Comparison of ENCODE assay signal across 8 cellular contexts in genomic region chr11:67270256-67271211, GRCh38. TPM values are rescaled to one million over a fixed set of nuclear protein-coding genes. Genes with fewer than 3 reads are reported as not detected.
DNase-seq lines count a peak whose midpoint lies in the region; ATAC-seq and TF ChIP-seq lines count a peak whose summit lies in the region.

No MANE protein-coding gene starts in this region.

- ATAC-seq in left cardiac atrium, result peak; percentile 8 to 9
- ATAC-seq in GM21447 (IDR thresholded peaks at IDR 0.05; ENCODE audit: unreplicated experiment), result no peak

- H3K27me3 Mint-ChIP-seq in activated T-helper 1 cell treated with anti-CD3 and anti-CD28 coated beads, Interleukin-12 subunit alpha, Interleukin-12 subunit beta, Interleukin-2, Interleukin-4 antibody, amounts not matched to agents 30 ng/mL and 10 ng/mL and 1 ng/mL, durations not matched to agents 14 hours and 24 hours and 36 hours (ENCODE audit: insufficient read depth), result no peaks in the 10 kb centered on the region
- H3K27me3 Mint-ChIP-seq in Calu3 (ENCODE audit: unreplicated experiment), result no peaks in the 10 kb centered on the region

- peaks cover 45% of the 10 kb centered on the region for H3K36me3 Mint-ChIP-seq in activated T-helper 1 cell treated with anti-CD3 and anti-CD28 coated beads, Interleukin-12 subunit alpha, Interleukin-12 subunit beta, Interleukin-2, Interleukin-4 antibody, amounts not matched to agents 30 ng/mL and 10 ng/mL and 1 ng/mL, durations not matched to agents 14 hours and 24 hours and 36 hours (ENCODE audit: low read depth)
- peaks cover 50% of the 10 kb centered on the region for H3K36me3 Mint-ChIP-seq in Calu3 (ENCODE audit: insufficient read depth, unreplicated experiment)

- peak; percentile 40 for DNase-seq in activated T-cell treated with anti-CD3 and anti-CD28 coated beads, Interleukin-2, amount 50 U/mL, for 1 hour
- DNase-seq in activated T-cell treated with anti-CD3 and anti-CD28 coated beads for 4 hours (no peak), left cardiac atrium (peak; percentile 61), retina (peak; percentile 65), T1000 (lab: John Stamatoyannopoulos, UW) (no peak), Calu3 (no peak)
- DNase-seq in activated T-helper 1 cell treated with anti-CD3 and anti-CD28 coated beads, Interleukin-12 subunit alpha, Interleukin-12 subunit beta, Interleukin-2, Interleukin-4 antibody, amounts not matched to agents 30 ng/mL and 10 ng/mL and 1 ng/mL, durations not matched to agents 14 hours and 24 hours and 36 hours (ENCODE audit: low spot score), result no peak

- no peaks in the 10 kb centered on the region for H3K9me3 Mint-ChIP-seq in activated T-helper 1 cell treated with anti-CD3 and anti-CD28 coated beads, Interleukin-12 subunit alpha, Interleukin-12 subunit beta, Interleukin-2, Interleukin-4 antibody, amounts not matched to agents 30 ng/mL and 10 ng/mL and 1 ng/mL, durations not matched to agents 14 hours and 24 hours and 36 hours
- no peaks in the 10 kb centered on the region for H3K9me3 Mint-ChIP-seq in Calu3 (ENCODE audit: low read depth, unreplicated experiment)

- H3K4me1 Mint-ChIP-seq in activated T-helper 1 cell treated with anti-CD3 and anti-CD28 coated beads, Interleukin-12 subunit alpha, Interleukin-12 subunit beta, Interleukin-2, Interleukin-4 antibody, amounts not matched to agents 30 ng/mL and 10 ng/mL and 1 ng/mL, durations not matched to agents 14 hours and 24 hours and 36 hours (ENCODE audit: low read depth), result peaks cover 67% of the 10 kb centered on the region
- H3K4me1 Mint-ChIP-seq in Calu3 (ENCODE audit: low read depth, unreplicated experiment), result peaks cover 26% of the 10 kb centered on the region

- peak overlapping the region; percentile 96 for H3K4me3 Mint-ChIP-seq in activated T-helper 1 cell treated with anti-CD3 and anti-CD28 coated beads, Interleukin-12 subunit alpha, Interleukin-12 subunit beta, Interleukin-2, Interleukin-4 antibody, amounts not matched to agents 30 ng/mL and 10 ng/mL and 1 ng/mL, durations not matched to agents 14 hours and 24 hours and 36 hours
- no peak overlapping the region for H3K4me3 Mint-ChIP-seq in Calu3 (ENCODE audit: low read depth, unreplicated experiment)

- BruUV-seq in Calu3 (replicated peaks; lab: Mats Ljungman, UMichigan), result no TSS peak

- CTCF ChIA-PET in Calu3 (lab: Charles Lee), result interaction anchor here (1.4 kb wide), 1 partner anchor 47 kb away, joined by 5 read pairs; no protein-coding TSS in a partner anchor

- intact Hi-C loops in activated T-helper 1 cell treated with anti-CD3 and anti-CD28 coated beads, Interleukin-12 subunit alpha, Interleukin-12 subunit beta, Interleukin-2, Interleukin-4 antibody, amounts not matched to agents 30 ng/mL and 10 ng/mL and 1 ng/mL, durations not matched to agents 14 hours and 24 hours and 36 hours (cut with micrococcal nuclease), result loop anchor here (1.0 kb wide), 1 partner anchor 215 kb away; no protein-coding TSS in a partner anchor
- intact Hi-C loops in left cardiac atrium (cut with DNase I) (no loop called here), Calu3 (cut with micrococcal nuclease; ENCODE audit: unreplicated experiment) (no loop called here)

- TF ChIP-seq CTCF in Calu3 (IDR thresholded peaks at IDR 0.05; ENCODE audit: unreplicated experiment), result no peak

- H3K27ac Mint-ChIP-seq in activated T-helper 1 cell treated with anti-CD3 and anti-CD28 coated beads, Interleukin-12 subunit alpha, Interleukin-12 subunit beta, Interleukin-2, Interleukin-4 antibody, amounts not matched to agents 30 ng/mL and 10 ng/mL and 1 ng/mL, durations not matched to agents 14 hours and 24 hours and 36 hours, result peak overlapping the region; percentile 96
- no peak overlapping the region for H3K27ac Mint-ChIP-seq in Calu3 (ENCODE audit: unreplicated experiment)

RNA-seq across cellular contexts. Expression of gene GRK2, which starts 4.3 kb away (rescaled TPM):
- 249 and 250 TPM in 2 replicates for total RNA-seq in activated T-helper 1 cell treated with anti-CD3 and anti-CD28 coated beads, Interleukin-12 subunit alpha, Interleukin-12 subunit beta, Interleukin-2, Interleukin-4 antibody, amounts not matched to agents 30 ng/mL and 10 ng/mL and 1 ng/mL, durations not matched to agents 14 hours and 24 hours and 36 hours
- total RNA-seq in left cardiac atrium, result 10 to 100 TPM; 51.6 to 52.6 TPM
- total RNA-seq in Calu3 (2022), result 69.8 and 71.3 TPM in 2 replicates

RNA-seq across cellular contexts. Expression of gene ANKRD13D, which starts 18.6 kb away (rescaled TPM):
- 124 and 129 TPM in 2 replicates for total RNA-seq in activated T-helper 1 cell treated with anti-CD3 and anti-CD28 coated beads, Interleukin-12 subunit alpha, Interleukin-12 subunit beta, Interleukin-2, Interleukin-4 antibody, amounts not matched to agents 30 ng/mL and 10 ng/mL and 1 ng/mL, durations not matched to agents 14 hours and 24 hours and 36 hours
- 10 to 100 TPM; 22.1 to 22.6 TPM for total RNA-seq in left cardiac atrium
- total RNA-seq in Calu3 (2022), result 50.8 and 58.5 TPM in 2 replicates

RNA-seq across cellular contexts. Expression of gene SSH3, which starts 32.8 kb away (rescaled TPM):
- 9.2 and 9.4 TPM in 2 replicates for total RNA-seq in activated T-helper 1 cell treated with anti-CD3 and anti-CD28 coated beads, Interleukin-12 subunit alpha, Interleukin-12 subunit beta, Interleukin-2, Interleukin-4 antibody, amounts not matched to agents 30 ng/mL and 10 ng/mL and 1 ng/mL, durations not matched to agents 14 hours and 24 hours and 36 hours
- total RNA-seq in left cardiac atrium (10 to 100 TPM; 18.1 to 22.2 TPM), Calu3 (2022) (73.0 and 84.3 TPM in 2 replicates)

Comparison
In these comparisons a context has a peak if more than half of its experiments do, and no peak if none do; other contexts are left out.
1. DNase-seq: peak in activated T-cell treated with anti-CD3 and anti-CD28 coated beads, Interleukin-2, amount 50 U/mL, for 1 hour (single experiment), left cardiac atrium (single experiment) and retina (single experiment); none in activated T-cell treated with anti-CD3 and anti-CD28 coated beads for 4 hours (single experiment), activated T-helper 1 cell treated with anti-CD3 and anti-CD28 coated beads, Interleukin-12 subunit alpha, Interleukin-12 subunit beta, Interleukin-2, Interleukin-4 antibody, amounts not matched to agents 30 ng/mL and 10 ng/mL and 1 ng/mL, durations not matched to agents 14 hours and 24 hours and 36 hours (single experiment), T1000 (single experiment) and Calu3 (single experiment).